13 cellular contexts compared by ENCODE assay signal in the genomic region with DNA sequence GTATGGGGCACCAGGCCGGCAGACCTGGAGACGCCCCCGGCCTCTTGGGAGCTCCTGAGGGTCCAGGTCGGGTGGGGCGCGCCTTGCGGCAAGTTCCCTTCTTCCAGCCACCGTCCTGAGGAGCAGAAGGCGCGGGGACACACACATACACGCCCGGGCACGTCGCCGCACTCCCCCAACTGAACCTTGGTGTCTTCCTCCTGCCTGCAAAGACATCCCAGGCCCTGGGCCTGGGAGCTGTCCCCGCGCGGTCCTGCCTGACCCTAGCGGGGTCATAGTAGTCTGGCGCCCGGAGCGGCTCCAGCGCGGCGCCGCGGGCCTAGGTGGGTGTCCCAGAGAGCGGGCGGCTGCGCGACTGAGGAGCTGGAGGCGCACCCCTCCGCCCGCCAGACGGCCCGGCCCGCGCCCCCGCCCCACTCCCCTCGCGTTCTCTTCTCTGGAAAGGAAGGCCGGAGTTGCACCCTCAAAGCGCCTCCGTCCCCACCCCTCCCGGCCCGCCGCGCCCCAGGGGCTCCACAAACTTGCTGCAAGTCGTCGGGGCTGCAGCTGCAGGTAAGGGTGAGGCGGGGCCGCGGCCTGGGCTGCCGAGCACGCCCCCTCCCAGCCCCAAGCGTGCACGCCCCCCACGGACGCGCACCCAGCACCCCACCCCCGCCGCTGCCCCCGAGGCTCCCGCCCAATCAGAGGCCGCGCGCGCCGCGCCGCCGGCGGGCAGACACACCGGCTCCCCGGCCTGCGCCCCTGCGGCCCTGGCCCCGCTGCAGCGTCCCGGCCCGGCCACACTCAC.
DNase-seq lines count a peak whose midpoint lies in the region; ATAC-seq and TF ChIP-seq lines count a peak whose summit lies in the region.
"Had no signal": no experiment of that assay in that cellular context is flagged by ENCODE, and none has a peak within 500 bp of the region (broad histone marks: within the 10 kb centered on the region; RNA-seq: fewer than 3 reads in every experiment).

No MANE protein-coding gene starts in this region.

- no peaks in the 10 kb centered on the region; a peak in 2 of 5 replicates for H3K9me3 Mint-ChIP-seq in H9
- no peaks in the 10 kb centered on the region for H3K9me3 Mint-ChIP-seq in activated naive CD8-positive, alpha-beta T cell treated with anti-CD3 and anti-CD28 coated beads, Interleukin-2, amount 50 U/mL, for 24 hours
- H3K9me3 Mint-ChIP-seq: CD4-positive, CD25-positive, alpha-beta regulatory T cell had no signal

- no peak overlapping the region for H4K5ac ChIP-seq in H9 (ENCODE audit: insufficient read length, low read depth, low read length)

- H4K8ac ChIP-seq in H9 (replicated peaks; ENCODE audit: insufficient read length, low read depth, low read length): no peak overlapping the region
- H4K8ac ChIP-seq in neuronal stem cell (ENCODE audit: low read depth, low read length): no peak overlapping the region

- H3K79me1 ChIP-seq in H9 (ENCODE audit: insufficient read depth, low read depth, low read length, poor library complexity, severe bottlenecking) (no peaks in the 10 kb centered on the region), neuronal stem cell (ENCODE audit: low read depth, low read length) (no peaks in the 10 kb centered on the region)

- H3K4me1 ChIP-seq in A673 (ENCODE audit: insufficient read depth, low read length, poor library complexity, severe bottlenecking) (peaks cover 36% of the 10 kb centered on the region), H9 (ENCODE audit: insufficient read depth, low read length) (no peaks in the 10 kb centered on the region; the same call in 1 of the 2 replicates), neuronal stem cell (ENCODE audit: control insufficient read depth in 2 of 2, insufficient read depth in 1 of 2, low read depth in 1 of 2, low read length in 2 of 2) (peaks cover 9 to 19% of the 10 kb centered on the region in 2 donors), SJCRH30 (peaks cover 4% of the 10 kb centered on the region; the same call in 1 of the 2 replicates)

- H3K36me3 Mint-ChIP-seq in H9 (ENCODE audit: insufficient read depth in 1 of 3, low read depth in 3 of 3): no peaks in the 10 kb centered on the region
- no peaks in the 10 kb centered on the region for H3K36me3 Mint-ChIP-seq in activated naive CD8-positive, alpha-beta T cell treated with anti-CD3 and anti-CD28 coated beads, Interleukin-2, amount 50 U/mL, for 24 hours (ENCODE audit: low read depth)
- H3K36me3 Mint-ChIP-seq: CD4-positive, CD25-positive, alpha-beta regulatory T cell had no signal

- H3K9me3 ChIP-seq in A673 (ENCODE audit: low read depth, low read length, poor library complexity, severe bottlenecking) (no peaks in the 10 kb centered on the region), H9 (ENCODE audit: control insufficient read depth, low read depth, low read length) (no peaks in the 10 kb centered on the region), neuronal stem cell (replicated peaks in 1 of 2; ENCODE audit: control insufficient read depth in 2 of 2, insufficient read depth in 1 of 2, low read depth in 1 of 2, low read length in 2 of 2) (no peaks in the 10 kb centered on the region), SJCRH30 (replicated peaks) (no peaks in the 10 kb centered on the region)
- H3K9me3 ChIP-seq: thyroid gland had no signal

- H3K4me1 Mint-ChIP-seq in H9: peaks cover 18 to 29% of the 10 kb centered on the region in 2 experiments
- H3K4me1 Mint-ChIP-seq in activated naive CD8-positive, alpha-beta T cell treated with anti-CD3 and anti-CD28 coated beads, Interleukin-2, amount 50 U/mL, for 24 hours: peaks cover 3% of the 10 kb centered on the region

- H2BK5ac ChIP-seq in H9 (ENCODE audit: insufficient read length, low read length) (no peak overlapping the region), neuronal stem cell (ENCODE audit: low read length) (peak overlapping the region; percentile 79)

- H3K23ac ChIP-seq in H9 (ENCODE audit: insufficient read length, low read depth, low read length) (no peak overlapping the region), neuronal stem cell (ENCODE audit: low read depth, low read length, poor library complexity) (peak overlapping the region; percentile 77)

- no peak overlapping the region for H3K27ac Mint-ChIP-seq in H9
- no peak overlapping the region for H3K27ac Mint-ChIP-seq in activated naive CD8-positive, alpha-beta T cell treated with anti-CD3 and anti-CD28 coated beads, Interleukin-2, amount 50 U/mL, for 24 hours
- H3K27ac Mint-ChIP-seq: CD4-positive, CD25-positive, alpha-beta regulatory T cell had no signal

- H3K4me2 ChIP-seq in H9 (ENCODE audit: insufficient read depth, insufficient read length, low read length): peak overlapping the region; percentile 18
- H3K4me2 ChIP-seq in neuronal stem cell (ENCODE audit: insufficient read depth, low read length, poor library complexity, severe bottlenecking): peak overlapping the region; percentile 94

- no CpG with 5 or more reads among the region's 81 CpGs for WGBS in H9 (ENCODE audit: extremely low coverage, insufficient read length, low lambda C conversion rate)
- WGBS in neuronal stem cell (ENCODE audit: extremely low coverage in 2 of 2, insufficient read length in 2 of 2, insufficient replicate concordance in 1 of 2), 2 donors: no CpG with 5 or more reads among the region's 81 CpGs

- no peak for TF ChIP-seq CTCF in A673 (conservative IDR thresholded peaks at IDR 0.05; ENCODE audit: low read depth, low read length)
- TF ChIP-seq CTCF in H9 (conservative IDR thresholded peaks at IDR 0.05): no peak
- TF ChIP-seq CTCF in coronary artery (IDR thresholded peaks at IDR 0.05): no peak

- H2AK5ac ChIP-seq in H9 (ENCODE audit: insufficient read length, low read length) (no peak overlapping the region), neuronal stem cell (ENCODE audit: low read depth, low read length) (peak overlapping the region; percentile 96)

- no peaks in the 10 kb centered on the region for H3K79me2 ChIP-seq in H9 (ENCODE audit: insufficient read depth, low read length)

- H3K27me3 ChIP-seq in A673 (replicated peaks; ENCODE audit: insufficient read depth, low read depth, low read length, poor library complexity) (no peaks in the 10 kb centered on the region), H9 (ENCODE audit: insufficient read depth, low read length) (peaks cover 22% of the 10 kb centered on the region; the same call in 1 of the 2 replicates), neuronal stem cell (ENCODE audit: control insufficient read depth in 3 of 3, insufficient read depth in 3 of 3, low read depth in 1 of 3, low read length in 3 of 3) (peaks cover 10 to 88% (median 36%) of the 10 kb centered on the region in 3 experiments), SJCRH30 (peaks cover 10% of the 10 kb centered on the region; the same call in 1 of the 2 replicates)

- no peak overlapping the region for H3K56ac ChIP-seq in H9 (ENCODE audit: insufficient read length, low read depth, low read length)

- peak overlapping the region; percentile 46 to 70 for H3K4me3 Mint-ChIP-seq in H9
- H3K4me3 Mint-ChIP-seq in activated naive CD8-positive, alpha-beta T cell treated with anti-CD3 and anti-CD28 coated beads, Interleukin-2, amount 50 U/mL, for 24 hours: no peak overlapping the region

- H3K4me3 ChIP-seq in A673 (ENCODE audit: low read depth, low read length, poor library complexity, severe bottlenecking) (peak overlapping the region; percentile 93), coronary artery (peak overlapping the region; percentile 70), neuronal stem cell (ENCODE audit: low read length in 2 of 2) (peak overlapping the region; percentile 51 to 87), SJCRH30 (no peak overlapping the region)

- no peak overlapping the region for H3T11ph ChIP-seq in H9 (ENCODE audit: low read length)

- no peaks in the 10 kb centered on the region for H4K20me1 ChIP-seq in H9 (ENCODE audit: control insufficient read depth, insufficient read depth, insufficient read length)

- H3K36me3 ChIP-seq in A673 (ENCODE audit: insufficient read depth, low read length, poor library complexity, severe bottlenecking): peaks cover 6% of the 10 kb centered on the region
- H3K36me3 ChIP-seq in neuronal stem cell (replicated peaks in 1 of 2; ENCODE audit: control insufficient read depth in 2 of 2, insufficient read depth in 2 of 2, low read length in 2 of 2): no peaks in the 10 kb centered on the region
- no peaks in the 10 kb centered on the region for H3K36me3 ChIP-seq in SJCRH30
- H3K36me3 ChIP-seq: thyroid gland had no signal

- intact Hi-C loops in A673 (cut with micrococcal nuclease; ENCODE audit: unreplicated experiment): loop anchor here (2.0 kb wide), 1 partner anchor 632 kb away; no protein-coding TSS in a partner anchor

- H3K4ac ChIP-seq in H9 (ENCODE audit: low read depth, low read length) (no peak overlapping the region), neuronal stem cell (ENCODE audit: low read length) (no peak overlapping the region)

- BruUV-seq in A673 (replicated peaks; lab: Mats Ljungman, UMichigan): no TSS peak

- H3K27me3 Mint-ChIP-seq in H9 (ENCODE audit: low read depth): peaks cover 71% of the 10 kb centered on the region
- H3K27me3 Mint-ChIP-seq in activated naive CD8-positive, alpha-beta T cell treated with anti-CD3 and anti-CD28 coated beads, Interleukin-2, amount 50 U/mL, for 24 hours: peaks cover 53% of the 10 kb centered on the region

- H3K27ac ChIP-seq in A673 (ENCODE audit: low read depth, low read length, poor library complexity, severe bottlenecking): peak overlapping the region; percentile 91
- no peak overlapping the region for H3K27ac ChIP-seq in H9 (ENCODE audit: insufficient read length, low read depth, low read length)
- H3K27ac ChIP-seq in coronary artery: no peak overlapping the region
- no peak overlapping the region for H3K27ac ChIP-seq in neuronal stem cell (replicated peaks; ENCODE audit: low read length)
- no peak overlapping the region for H3K27ac ChIP-seq in SJCRH30
- H3K27ac ChIP-seq: thyroid gland had no signal

- H2BK12ac ChIP-seq in H9 (ENCODE audit: insufficient read length, low read depth, low read length): no peak overlapping the region
- H2BK12ac ChIP-seq in neuronal stem cell (ENCODE audit: low read length): peak overlapping the region; percentile 82

- H3K23me2 ChIP-seq in H9 (ENCODE audit: insufficient read length, low read depth, low read length, poor library complexity, severe bottlenecking): no peaks in the 10 kb centered on the region

- no peak overlapping the region for H3K18ac ChIP-seq in H9 (ENCODE audit: insufficient read length, low read depth, low read length)
- peak overlapping the region; percentile 94 for H3K18ac ChIP-seq in neuronal stem cell (ENCODE audit: low read length)

- POLR2A ChIA-PET in A673 (lab: Charles Lee; ENCODE audit: low non-redundant PET): no interaction called here

- no peak for ATAC-seq in HG03097 (IDR thresholded peaks at IDR 0.05; ENCODE audit: low FRiP score, unreplicated experiment)
- ATAC-seq in activated naive CD8-positive, alpha-beta T cell treated with anti-CD3 and anti-CD28 coated beads, Interleukin-2, amount 50 U/mL, for 24 hours: no peak
- ATAC-seq in SK-N-SH treated with all-trans-retinoic acid at 6 μM for 48 hours: no peak
- ATAC-seq: left lobe of liver had no signal

- H2BK20ac ChIP-seq in H9 (ENCODE audit: low read depth, low read length, poor library complexity, severe bottlenecking): no peak overlapping the region

- DNase-seq in A673 (ENCODE audit: low spot score) (peak; percentile 73), H9 (peak; percentile 44), coronary artery (ENCODE audit: low spot score) (no peak), neuronal stem cell (ENCODE audit: low spot score) (no peak), SJCRH30 (no peak)
- no peak for DNase-seq in activated naive CD8-positive, alpha-beta T cell treated with anti-CD3 and anti-CD28 coated beads, Interleukin-2, amount 50 U/mL, for 24 hours
- DNase-seq: CD4-positive, CD25-positive, alpha-beta regulatory T cell; KG1; NCI-H510A treated with DMSO at 0.1 percent for 48 hours; thyroid gland had no signal

- H2AFZ ChIP-seq in H9 (ENCODE audit: low read length) (no peak overlapping the region), neuronal stem cell (ENCODE audit: low read length) (peak overlapping the region; percentile 88)

- no peak overlapping the region for H2BK15ac ChIP-seq in H9 (ENCODE audit: low read depth, low read length)
- peak overlapping the region; percentile 89 for H2BK15ac ChIP-seq in neuronal stem cell (ENCODE audit: low read length)

- H3K14ac ChIP-seq in H9 (ENCODE audit: insufficient read depth, low read length) (no peak overlapping the region), neuronal stem cell (ENCODE audit: low read length) (no peak overlapping the region)

- H4K91ac ChIP-seq in H9 (ENCODE audit: insufficient read length, low read depth, low read length): no peak overlapping the region
- H4K91ac ChIP-seq in neuronal stem cell (ENCODE audit: low read depth, low read length, poor library complexity): peak overlapping the region; percentile 41

- CTCF ChIA-PET in A673 (lab: Charles Lee): interaction anchor here (0.6 kb wide), 1 partner anchor 15 kb away, joined by 7 read pairs; no protein-coding TSS in a partner anchor

- H2BK120ac ChIP-seq in H9 (ENCODE audit: low read depth, low read length, poor library complexity, severe bottlenecking) (no peak overlapping the region), neuronal stem cell (ENCODE audit: low read depth, low read length) (peak overlapping the region; percentile 95)

- H3K9ac ChIP-seq in H9 (ENCODE audit: extremely low read depth, insufficient read length, low read length): no peak overlapping the region
- H3K9ac ChIP-seq in neuronal stem cell (ENCODE audit: low read depth, low read length, poor library complexity): peak overlapping the region; percentile 95

Comparison
In these comparisons a context has a peak if more than half of its experiments do, and no peak if none do; other contexts are left out.
1. DNase-seq: peak in A673 (single experiment) and H9 (single experiment); none in coronary artery (single experiment), neuronal stem cell (single experiment), activated naive CD8-positive, alpha-beta T cell treated with anti-CD3 and anti-CD28 coated beads, Interleukin-2, amount 50 U/mL, for 24 hours (single experiment) and SJCRH30 (0 of 2).